8 cellular contexts compared by ENCODE assay signal in the genomic region with DNA sequence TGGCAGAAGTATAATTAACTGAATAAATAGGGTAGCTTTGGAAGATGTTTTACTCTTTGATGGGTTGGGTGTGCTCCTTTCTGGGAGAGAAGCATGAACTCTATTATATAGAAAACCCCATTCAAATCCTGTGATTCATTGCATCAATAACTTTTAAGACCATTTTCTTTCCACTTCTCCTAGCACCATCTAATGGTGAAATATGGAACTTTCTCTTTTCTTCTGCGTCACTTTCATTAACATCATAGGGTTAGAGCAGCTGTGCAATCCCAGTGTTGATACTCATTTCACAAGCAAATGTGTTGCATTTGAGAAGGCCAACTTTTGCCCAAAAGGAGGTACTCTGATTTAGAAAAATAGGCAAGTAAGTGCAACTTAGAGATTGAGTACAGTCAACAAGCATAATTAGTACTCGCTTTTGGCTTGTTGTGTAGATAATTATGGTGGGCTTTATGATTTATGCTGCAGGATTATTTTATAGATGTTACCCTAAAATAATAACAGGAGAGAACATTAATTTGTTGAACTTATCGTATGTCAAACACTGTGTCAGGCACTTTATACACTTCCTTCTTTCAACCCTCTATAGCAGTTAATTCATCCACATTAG.
A peak's percentile ranks its signal among the peaks of the same experiment; 100 is the strongest.
DNase-seq lines count a peak whose midpoint lies in the region; ATAC-seq, FAIRE-seq and TF ChIP-seq lines count a peak whose summit lies in the region.

No MANE protein-coding gene starts in this region.

- peak; percentile 77 for TF ChIP-seq RAD21 in GM12878 (IDR thresholded peaks at IDR 0.05; ENCODE audit: insufficient read depth, low read depth, low read length)

- FAIRE-seq in GM12878 (lab: Jason Lieb, UNC): peak; percentile 35
- FAIRE-seq in keratinocyte (lab: Jason Lieb, UNC): peak; percentile 55

- H3K4me2 ChIP-seq in GM12878 (ENCODE audit: control insufficient read depth, insufficient read depth): no peak overlapping the region
- no peak overlapping the region for H3K4me2 ChIP-seq in keratinocyte (ENCODE audit: control insufficient read depth, extremely low read depth, insufficient read depth, low read depth, low read length)

- ATAC-seq in GM19351 (IDR thresholded peaks at IDR 0.05; ENCODE audit: unreplicated experiment): peak; percentile 92
- peak; percentile 78 for ATAC-seq in HG03342 (IDR thresholded peaks at IDR 0.05; ENCODE audit: unreplicated experiment)
- peak; percentile 81 for ATAC-seq in GM12878

- H4K20me1 ChIP-seq in GM12878 (ENCODE audit: control insufficient read depth, insufficient read depth) (no peaks in the 10 kb centered on the region), keratinocyte (ENCODE audit: control insufficient read depth, extremely low read depth, insufficient read depth, low read length) (no peaks in the 10 kb centered on the region)

- in situ Hi-C loops in GM12878 (cut with MboI): loop anchor here (5.0 kb wide), 1 partner anchor 289 kb away; no protein-coding TSS in a partner anchor

- CTCF ChIA-PET in GM12878 (lab: Yijun Ruan, JAX): interaction anchor here (0.6 to 5.8 kb wide), 25 partner anchors 8 to 1687 kb away, joined by 3 to 111 read pairs (median 4); a partner anchor contains a TSS

- no peaks in the 10 kb centered on the region for H3K4me1 ChIP-seq in GM12878 (ENCODE audit: control insufficient read depth, insufficient read depth, low read length)
- H3K4me1 ChIP-seq in keratinocyte (ENCODE audit: control insufficient read depth, extremely low read depth, insufficient read depth, low read length): peaks cover 44% of the 10 kb centered on the region

- SMC1A ChIA-PET in GM12878 (lab: Charles Lee; ENCODE audit: uncharacterized antibody, unreplicated experiment): interaction anchor here (1.0 to 3.2 kb wide), 8 partner anchors 14 to 913 kb away, joined by 3 to 40 read pairs (median 4); a partner anchor contains a TSS

- no peaks in the 10 kb centered on the region for H3K79me2 ChIP-seq in GM12878 (ENCODE audit: control insufficient read depth, insufficient read depth, low read length)
- peaks cover 2% of the 10 kb centered on the region for H3K79me2 ChIP-seq in keratinocyte (ENCODE audit: control insufficient read depth, insufficient read depth, low read length)

- no peak for TF ChIP-seq POLR2A in GM12878 (IDR thresholded peaks at IDR 0.05; ENCODE audit: low read depth, low read length)

- WGBS in GM12878 (ENCODE audit: insufficient coverage, insufficient replicate concordance, low lambda C conversion rate, missing lambda C conversion rate): 30% methylated on average over 3 of the region's 3 CpGs

- RAD21 ChIA-PET in GM12878 (lab: Charles Lee; ENCODE audit: unreplicated experiment): interaction anchor here (1.1 to 4.5 kb wide), 4 partner anchors 18 to 289 kb away, joined by 3 to 41 read pairs (median 6); a partner anchor contains a TSS

- H2AFZ ChIP-seq in GM12878 (ENCODE audit: control insufficient read depth, low read depth, low read length) (no peak overlapping the region), keratinocyte (ENCODE audit: control insufficient read depth, low read length) (no peak overlapping the region)

- peaks cover 0 to under 1% of the 10 kb centered on the region in 2 experiments; a peak in 2 of 4 replicates for H3K27me3 ChIP-seq in GM12878 (replicated peaks in 1 of 2; ENCODE audit: control insufficient read depth in 2 of 2, insufficient read depth in 2 of 2, low read length in 1 of 2)
- no peaks in the 10 kb centered on the region for H3K27me3 ChIP-seq in keratinocyte (ENCODE audit: control insufficient read depth, extremely low read depth, insufficient read depth, low read length)

- TF ChIP-seq EP300 in GM12878 (IDR thresholded peaks at IDR 0.05; ENCODE audit: borderline replicate concordance in 1 of 2, control insufficient read depth in 1 of 2, low read depth in 2 of 2, low read length in 2 of 2): no peak

- dilution Hi-C loops in keratinocyte (cut with MboI; ENCODE audit: extremely low pct_ligation_motif_present, low sequenced_read_pairs): no loop called here

- no peaks in the 10 kb centered on the region for H3K9me1 ChIP-seq in keratinocyte (ENCODE audit: control insufficient read depth, extremely low read depth, insufficient read depth, low read length)

- peak; percentile 57 to 72 (median 57); a peak in 5 of 6 replicates for TF ChIP-seq CTCF in GM12878 (IDR thresholded peaks at IDR 0.05 in 2 of 3, conservative IDR thresholded peaks at IDR 0.05 in 1 of 3; ENCODE audit: control insufficient read depth in 2 of 3, extremely low read depth in 1 of 3, insufficient read depth in 1 of 3, low read depth in 3 of 3, low read length in 3 of 3)
- peak in 2 of 3 experiments; percentile 65 to 68 for TF ChIP-seq CTCF in keratinocyte (optimal IDR thresholded peaks at IDR 0.05 in 1 of 3, IDR thresholded peaks at IDR 0.05 in 1 of 3, conservative IDR thresholded peaks at IDR 0.05 in 1 of 3; ENCODE audit: extremely low read depth in 1 of 3, insufficient read depth in 2 of 3, low read length in 3 of 3)

- DNase-seq in DMS 273 (lab: John Stamatoyannopoulos, UW; ENCODE audit: unreplicated experiment) (peak; percentile 85), NCI-H345 treated with DMSO at 0.1 percent for 48 hours (lab: John Stamatoyannopoulos, UW; ENCODE audit: unreplicated experiment) (peak; percentile 26), GM12878 (ENCODE audit: low read depth, low spot score) (peak; percentile 5), keratinocyte (ENCODE audit: low read depth, low spot score) (no peak), superior temporal gyrus (ENCODE audit: extremely low spot score) (peak; percentile 93)
- DNase-seq in activated naive CD4-positive, alpha-beta T cell treated with Interleukin-2 at 50 U/mL for 16 hours: no peak

- H3K4me3 ChIP-seq in GM12878: no peak overlapping the region
- no peak overlapping the region for H3K4me3 ChIP-seq in keratinocyte (ENCODE audit: control insufficient read depth in 2 of 3, extremely low read depth in 1 of 3, insufficient read depth in 2 of 3, low read depth in 1 of 3, low read length in 3 of 3)

- H3K36me3 ChIP-seq in GM12878 (ENCODE audit: control insufficient read depth in 2 of 2, insufficient read depth in 2 of 2, low read length in 1 of 2) (no peaks in the 10 kb centered on the region), keratinocyte (ENCODE audit: control insufficient read depth in 2 of 2, extremely low read depth in 1 of 2, insufficient read depth in 2 of 2, low read length in 2 of 2) (no peaks in the 10 kb centered on the region)

- H3K27ac ChIP-seq in GM12878 (ENCODE audit: control insufficient read depth, insufficient read depth): no peak overlapping the region
- H3K27ac ChIP-seq in keratinocyte (ENCODE audit: control insufficient read depth, insufficient read depth, low read length): no peak overlapping the region

- no peak overlapping the region for H3K9ac ChIP-seq in GM12878 (ENCODE audit: control insufficient read depth, insufficient read depth, low read length)
- H3K9ac ChIP-seq in keratinocyte (ENCODE audit: control insufficient read depth, extremely low read depth, insufficient read depth, low read length): no peak overlapping the region

- POLR2A ChIA-PET in GM12878 (lab: Charles Lee): no interaction called here

- intact Hi-C loops in GM12878 (cut with micrococcal nuclease; ENCODE audit: unreplicated experiment): loop anchor here (1.0 to 5.0 kb wide), 3 partner anchors 94 to 289 kb away; no protein-coding TSS in a partner anchor

- no TSS peak for BruUV-seq in GM12878 (replicated peaks; lab: Mats Ljungman, UMichigan)

- H3K9me3 ChIP-seq in GM12878 (replicated peaks; ENCODE audit: control insufficient read depth, insufficient read depth, low read length) (no peaks in the 10 kb centered on the region), keratinocyte (ENCODE audit: control insufficient read depth, low read depth, low read length) (no peaks in the 10 kb centered on the region)

TF ChIP-seq in GM12878, 131 proteins besides CTCF, POLR2A, EP300 and RAD21:
- 0 out of 2 replicates have a peak, but pooled peaks have one; percentile 18 for TF ChIP-seq CREM (IDR thresholded peaks at IDR 0.05; ENCODE audit: low read depth)
- TF ChIP-seq, protein P1, sequence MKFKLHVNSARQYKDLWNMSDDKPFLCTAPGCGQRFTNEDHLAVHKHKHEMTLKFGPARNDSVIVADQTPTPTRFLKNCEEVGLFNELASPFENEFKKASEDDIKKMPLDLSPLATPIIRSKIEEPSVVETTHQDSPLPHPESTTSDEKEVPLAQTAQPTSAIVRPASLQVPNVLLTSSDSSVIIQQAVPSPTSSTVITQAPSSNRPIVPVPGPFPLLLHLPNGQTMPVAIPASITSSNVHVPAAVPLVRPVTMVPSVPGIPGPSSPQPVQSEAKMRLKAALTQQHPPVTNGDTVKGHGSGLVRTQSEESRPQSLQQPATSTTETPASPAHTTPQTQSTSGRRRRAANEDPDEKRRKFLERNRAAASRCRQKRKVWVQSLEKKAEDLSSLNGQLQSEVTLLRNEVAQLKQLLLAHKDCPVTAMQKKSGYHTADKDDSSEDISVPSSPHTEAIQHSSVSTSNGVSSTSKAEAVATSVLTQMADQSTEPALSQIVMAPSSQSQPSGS (IDR thresholded peaks at IDR 0.05; ENCODE audit: low read length): 0 out of 2 replicates have a peak, but pooled peaks have one; percentile 10
- TF ChIP-seq PAX8 (IDR thresholded peaks at IDR 0.05): no peak
- no peak for TF ChIP-seq TARDBP (IDR thresholded peaks at IDR 0.05; ENCODE audit: borderline replicate concordance)
- peak; percentile 61; the same call in 1 of the 2 replicates for TF ChIP-seq SMC3 (IDR thresholded peaks at IDR 0.05; ENCODE audit: borderline replicate concordance, low read length)
- no peak for TF ChIP-seq NFYA (IDR thresholded peaks at IDR 0.05; ENCODE audit: borderline replicate concordance, low read depth, low read length)
- peak; percentile 22; the same call in 1 of the 2 replicates for TF ChIP-seq ZNF24 (IDR thresholded peaks at IDR 0.05)
- TF ChIP-seq, protein P2, sequence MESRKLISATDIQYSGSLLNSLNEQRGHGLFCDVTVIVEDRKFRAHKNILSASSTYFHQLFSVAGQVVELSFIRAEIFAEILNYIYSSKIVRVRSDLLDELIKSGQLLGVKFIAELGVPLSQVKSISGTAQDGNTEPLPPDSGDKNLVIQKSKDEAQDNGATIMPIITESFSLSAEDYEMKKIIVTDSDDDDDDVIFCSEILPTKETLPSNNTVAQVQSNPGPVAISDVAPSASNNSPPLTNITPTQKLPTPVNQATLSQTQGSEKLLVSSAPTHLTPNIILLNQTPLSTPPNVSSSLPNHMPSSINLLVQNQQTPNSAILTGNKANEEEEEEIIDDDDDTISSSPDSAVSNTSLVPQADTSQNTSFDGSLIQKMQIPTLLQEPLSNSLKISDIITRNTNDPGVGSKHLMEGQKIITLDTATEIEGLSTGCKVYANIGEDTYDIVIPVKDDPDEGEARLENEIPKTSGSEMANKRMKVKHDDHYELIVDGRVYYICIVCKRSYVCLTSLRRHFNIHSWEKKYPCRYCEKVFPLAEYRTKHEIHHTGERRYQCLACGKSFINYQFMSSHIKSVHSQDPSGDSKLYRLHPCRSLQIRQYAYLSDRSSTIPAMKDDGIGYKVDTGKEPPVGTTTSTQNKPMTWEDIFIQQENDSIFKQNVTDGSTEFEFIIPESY (IDR thresholded peaks at IDR 0.05): no peak
- TF ChIP-seq CHD1 (IDR thresholded peaks at IDR 0.05; ENCODE audit: low read depth, low read length): no peak

Comparison
In these comparisons a context has a peak if more than half of its experiments do, and no peak if none do; other contexts are left out.
1. DNase-seq: peak in DMS 273 (single experiment), NCI-H345 treated with DMSO at 0.1 percent for 48 hours (single experiment), GM12878 (single experiment) and superior temporal gyrus (single experiment); none in keratinocyte (single experiment) and activated naive CD4-positive, alpha-beta T cell treated with Interleukin-2 at 50 U/mL for 16 hours (single experiment).
2. Peak in every context shown above with its lines, with median percentiles within 50 percentile points of each other: ATAC-seq.